In genomic region chr2:221984376-221984775, GRCh38 we compare ENCODE assay signal across 5 cellular contexts.
DNase-seq lines count a peak whose midpoint lies in the region; FAIRE-seq and TF ChIP-seq lines count a peak whose summit lies in the region.
"Not testable (repeated sequence)": the region's sequence is repeated elsewhere in the genome, so short reads cannot be mapped to it uniquely, and the experiment has no call there.

No MANE protein-coding gene starts in this region.

- H3K4me2 ChIP-seq in H1 (ENCODE audit: insufficient read depth in 1 of 2, low read depth in 2 of 2, low read length in 2 of 2): peak overlapping the region in 1 of 2 experiments; percentile 54; a peak in 2 of 4 replicates

- H3K36me3 ChIP-seq in ES-I3 (ENCODE audit: insufficient read depth, low read length); HUES6 (ENCODE audit: control insufficient read depth, insufficient read depth, low read length); H1 (ENCODE audit: control insufficient read depth in 2 of 4, insufficient read depth in 4 of 4, low read length in 3 of 4): not testable (repeated sequence)

- FAIRE-seq in H1 (lab: Jason Lieb, UNC): not testable (repeated sequence)

- not testable (repeated sequence) for H2BK15ac ChIP-seq in H1 (ENCODE audit: low read length)

- H2BK12ac ChIP-seq in H1 (ENCODE audit: low read depth, low read length): not testable (repeated sequence)

- not testable (repeated sequence) for H3K56ac ChIP-seq in H1 (replicated peaks; ENCODE audit: insufficient read length, low read depth, low read length)

- H4K91ac ChIP-seq in H1 (replicated peaks; ENCODE audit: insufficient read length, low read length): not testable (repeated sequence)

- H4K8ac ChIP-seq in H1 (ENCODE audit: extremely low read depth, insufficient read depth, low read length): not testable (repeated sequence)

- H3K79me1 ChIP-seq in H1 (ENCODE audit: low read depth, low read length): not testable (repeated sequence)

- not testable (repeated sequence) for H2AFZ ChIP-seq in H1 (ENCODE audit: low read length)

- H3K27ac ChIP-seq in HUES6 (ENCODE audit: low read depth, low read length); H1 (ENCODE audit: low read depth, low read length): not testable (repeated sequence)

- not testable (repeated sequence) for H3K4me1 ChIP-seq in ES-I3 (ENCODE audit: insufficient read depth, low read length); H1 (replicated peaks in 1 of 4; ENCODE audit: control insufficient read depth in 3 of 4, insufficient read depth in 4 of 4, low read length in 3 of 4)
- H3K4me1 ChIP-seq in HUES6 (ENCODE audit: control insufficient read depth, insufficient read depth, low read length): peaks cover 11% of the 10 kb centered on the region

- not testable (repeated sequence) for H2AK5ac ChIP-seq in H1 (ENCODE audit: low read depth, low read length)

- H3K4ac ChIP-seq in H1 (replicated peaks; ENCODE audit: insufficient read length, low read depth, low read length): not testable (repeated sequence)

- TF ChIP-seq EP300 in H1 (IDR thresholded peaks at IDR 0.05; ENCODE audit: borderline replicate concordance in 1 of 2, low read depth in 2 of 2, low read length in 2 of 2): not testable (repeated sequence)

- H2BK120ac ChIP-seq in H1 (replicated peaks; ENCODE audit: low read depth, low read length): not testable (repeated sequence)

- 89% methylated on average over 5 of the region's 13 CpGs; no CpG with 5 or more reads in 1 of the 2 experiments for WGBS in H1 (ENCODE audit: extremely low coverage in 1 of 2, insufficient coverage in 1 of 2, insufficient read length in 1 of 2, insufficient replicate concordance in 2 of 2, low coverage in 1 of 2, low lambda C conversion rate in 2 of 2, missing lambda C conversion rate in 1 of 2), 2 experiments

- not testable (repeated sequence) for TF ChIP-seq CTCF in H1 (IDR thresholded peaks at IDR 0.05; ENCODE audit: control extremely low read depth in 1 of 3, insufficient read depth in 1 of 3, low read depth in 1 of 3, low read length in 3 of 3)

- not testable (repeated sequence) for H3K9me3 ChIP-seq in ES-I3 (ENCODE audit: control insufficient read depth, insufficient read depth, low read length); HUES6 (ENCODE audit: control insufficient read depth, insufficient read depth, low read depth, low read length); H1 (ENCODE audit: insufficient read depth in 2 of 2, low read depth in 1 of 2, low read length in 1 of 2)

- TF ChIP-seq POLR2A in H1 (IDR thresholded peaks at IDR 0.05; ENCODE audit: control extremely low read depth in 1 of 2, low read depth in 2 of 2, low read length in 2 of 2): not testable (repeated sequence)

- POLR2A ChIA-PET in H1 (lab: Charles Lee; ENCODE audit: partially characterized antibody): not testable (repeated sequence)

- TF ChIP-seq RAD21 in H1 (IDR thresholded peaks at IDR 0.05 in 1 of 2, conservative IDR thresholded peaks at IDR 0.05 in 1 of 2; ENCODE audit: low read depth in 2 of 2, low read length in 2 of 2): not testable (repeated sequence)

- not testable (repeated sequence) for H3K79me2 ChIP-seq in H1 (ENCODE audit: control insufficient read depth in 1 of 2, insufficient read depth in 2 of 2, low read length in 2 of 2)

- H3K9ac ChIP-seq in ES-I3 (ENCODE audit: low read depth, low read length): peak overlapping the region; percentile 14; the same call in 1 of the 2 replicates
- not testable (repeated sequence) for H3K9ac ChIP-seq in HUES6 (ENCODE audit: low read length); H1 (replicated peaks in 1 of 4; ENCODE audit: extremely low read depth in 1 of 4, low read depth in 3 of 4, low read length in 3 of 4)

- peak overlapping the region; percentile 83 for H3K18ac ChIP-seq in H1 (ENCODE audit: extremely low read depth, low read length)

- H4K5ac ChIP-seq in H1 (ENCODE audit: insufficient read length, low read depth, low read length): not testable (repeated sequence)

- not testable (repeated sequence) for H3K23me2 ChIP-seq in H1 (ENCODE audit: low read depth, low read length)

- H2BK20ac ChIP-seq in H1 (ENCODE audit: low read length): not testable (repeated sequence)

- not testable (repeated sequence) for H3K14ac ChIP-seq in H1 (ENCODE audit: insufficient read length)

- H3K4me3 ChIP-seq in HUES6 (ENCODE audit: low read depth, low read length): peak overlapping the region; percentile 32; the same call in 1 of the 2 replicates
- not testable (repeated sequence) for H3K4me3 ChIP-seq in H1 (ENCODE audit: extremely low read depth in 1 of 4, insufficient read depth in 2 of 4, low read depth in 3 of 4, low read length in 4 of 4)

- not testable (repeated sequence) for H4K20me1 ChIP-seq in H1 (replicated peaks in 1 of 2; ENCODE audit: control insufficient read depth in 1 of 2, insufficient read depth in 2 of 2, low read length in 2 of 2)

- CTCF ChIA-PET in H1 (lab: Charles Lee; ENCODE audit: partially characterized antibody): interaction anchor here (1.2 kb wide), 1 partner anchor 14 kb away, joined by 4 read pairs; no protein-coding TSS in a partner anchor

- H3K23ac ChIP-seq in H1 (ENCODE audit: insufficient read length): not testable (repeated sequence)

- not testable (repeated sequence) for H2BK5ac ChIP-seq in H1 (ENCODE audit: low read depth, low read length)

- DNase-seq in NCI-H748 (lab: John Stamatoyannopoulos, UW; ENCODE audit: unreplicated experiment) (peak; percentile 76), RPMI8226 (peak; percentile 4)
- not testable (repeated sequence) for DNase-seq in H1 (ENCODE audit: low read depth in 1 of 2, low spot score in 2 of 2)

- not testable (repeated sequence) for H3K27me3 ChIP-seq in HUES6 (ENCODE audit: control insufficient read depth, insufficient read depth, low read length); H1 (replicated peaks in 1 of 4; ENCODE audit: control insufficient read depth in 3 of 4, extremely low read depth in 1 of 4, insufficient read depth in 3 of 4, low read length in 3 of 4)
